Comparison of ENCODE assay signal across 28 cellular contexts in the genomic region with DNA sequence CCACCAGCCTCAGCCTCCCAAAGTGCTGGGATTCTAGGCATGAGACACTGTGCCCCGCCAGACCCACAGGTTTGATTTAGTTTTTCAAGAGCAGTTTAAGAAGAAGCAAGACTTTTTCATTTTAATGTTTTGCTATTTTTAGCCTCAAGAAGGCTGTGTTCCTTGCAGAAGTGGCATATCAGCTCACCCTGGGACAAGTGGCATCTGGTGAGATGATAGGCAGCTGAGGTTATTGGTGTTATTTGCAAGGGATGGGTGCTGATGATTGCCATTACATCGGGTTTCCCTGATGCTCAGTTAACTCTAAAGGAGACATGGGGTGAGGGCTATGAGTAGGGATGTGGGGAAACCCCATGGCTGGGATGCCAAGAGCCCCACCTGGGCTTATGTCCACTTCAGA.
"Had no signal": no experiment of that assay in that cellular context is flagged by ENCODE, and none has a peak within 500 bp of the region (broad histone marks: within the 10 kb centered on the region; RNA-seq: fewer than 3 reads in every experiment).

No MANE protein-coding gene starts in this region.

- H3K27ac Mint-ChIP-seq: dendritic cell treated with granulocyte-macrophage colony-stimulating factor and Interleukin-4, amounts not matched to agents 40 ng/mL and 50 ng/mL, for 4 days; effector memory CD8-positive, alpha-beta T cell; endodermal cell had no signal

- H3K27me3 ChIP-seq: colonic mucosa, esophagus squamous epithelium, foreskin keratinocyte, gastrocnemius medialis, gastroesophageal sphincter, heart left ventricle, heart right ventricle had no signal

- H3K4me1 Mint-ChIP-seq: endodermal cell had no signal

- H3K9me3 Mint-ChIP-seq: dendritic cell treated with granulocyte-macrophage colony-stimulating factor and Interleukin-4, amounts not matched to agents 40 ng/mL and 50 ng/mL, for 4 days; effector memory CD8-positive, alpha-beta T cell; endodermal cell had no signal

- DNase-seq: colonic mucosa; cortex of kidney; dermis blood vessel endothelial cell; dorsolateral prefrontal cortex; effector CD4-positive, alpha-beta T cell; effector CD8-positive, alpha-beta T cell; effector memory CD4-positive, alpha-beta T cell; effector memory CD8-positive, alpha-beta T cell; endodermal cell; erythroblast; esophagus squamous epithelium; foreskin fibroblast; foreskin keratinocyte; foreskin melanocyte; gastrocnemius medialis; glutamatergic neuron; head of caudate nucleus; heart left ventricle; heart right ventricle had no signal

- H3K27ac ChIP-seq: colonic mucosa, coronary artery, dorsolateral prefrontal cortex, epithelial cell of prostate, esophagus squamous epithelium, foreskin keratinocyte, gastrocnemius medialis, gastroesophageal sphincter, heart left ventricle, heart right ventricle had no signal

- FAIRE-seq: colon, endometrium, endothelial cell of umbilical vein, frontal cortex had no signal

- ATAC-seq: effector memory CD8-positive, alpha-beta T cell; esophagus mucosa; foreskin keratinocyte; gastrocnemius medialis; gastroesophageal sphincter; heart left ventricle; heart right ventricle had no signal

- H3K4me1 ChIP-seq: colonic mucosa, foreskin keratinocyte, gastrocnemius medialis, gastroesophageal sphincter, heart left ventricle had no signal

- H3K4me3 Mint-ChIP-seq: dendritic cell treated with granulocyte-macrophage colony-stimulating factor and Interleukin-4, amounts not matched to agents 40 ng/mL and 50 ng/mL, for 4 days; effector memory CD8-positive, alpha-beta T cell; endodermal cell had no signal

- H3K36me3 ChIP-seq: colonic mucosa, esophagus squamous epithelium, gastrocnemius medialis, gastroesophageal sphincter, heart left ventricle, heart right ventricle had no signal

- H3K4me3 ChIP-seq: colonic mucosa, coronary artery, dorsolateral prefrontal cortex, esophagus squamous epithelium, gastrocnemius medialis, gastroesophageal sphincter, heart left ventricle, heart right ventricle had no signal

- H3K9me3 ChIP-seq: colonic mucosa, esophagus squamous epithelium, gastrocnemius medialis, gastroesophageal sphincter, heart left ventricle, heart right ventricle had no signal

- H3K27me3 Mint-ChIP-seq: dendritic cell treated with granulocyte-macrophage colony-stimulating factor and Interleukin-4, amounts not matched to agents 40 ng/mL and 50 ng/mL, for 4 days; effector memory CD8-positive, alpha-beta T cell had no signal
